In genomic region chr3:50616770-50617095, GRCh38 we compare ENCODE assay signal across 1 cellular context.
TF ChIP-seq lines count a peak whose summit lies in the region.

No MANE protein-coding gene starts in this region.

TF ChIP-seq in HEK293, 187 proteins besides CTCF, POLR2A, EP300 and RAD21 (continued from another document and continues in another):
- no peak for TF ChIP-seq ZBTB49 (tag by site-specific recombination; IDR thresholded peaks at IDR 0.05; ENCODE audit: low read depth)
- TF ChIP-seq GLIS2 (tag by site-specific recombination; IDR thresholded peaks at IDR 0.05), result peak; percentile 53
- TF ChIP-seq ZBTB10 (tag by site-specific recombination; IDR thresholded peaks at IDR 0.05), result no peak
- 0 out of 2 replicates have a peak, but pooled peaks have one; percentile 36 for TF ChIP-seq ZNF692 (tag by site-specific recombination; IDR thresholded peaks at IDR 0.05)
- no peak for TF ChIP-seq ZNF548 (tag by site-specific recombination; IDR thresholded peaks at IDR 0.05)
- TF ChIP-seq OVOL3 (tag by site-specific recombination; IDR thresholded peaks at IDR 0.05), result no peak
- TF ChIP-seq ZNF701 (tag by site-specific recombination; IDR thresholded peaks at IDR 0.05), result no peak
- TF ChIP-seq ZXDB (tag by site-specific recombination; IDR thresholded peaks at IDR 0.05), result peak; percentile 92
- TF ChIP-seq ZNF560 (tag by site-specific recombination; IDR thresholded peaks at IDR 0.05; ENCODE audit: borderline replicate concordance), result no peak
- no peak for TF ChIP-seq ZNF248 (tag by site-specific recombination; IDR thresholded peaks at IDR 0.05)
- TF ChIP-seq PBX3 (CRISPR knock-in tag; IDR thresholded peaks at IDR 0.05), result no peak
- no peak for TF ChIP-seq ZNF280C (tag by site-specific recombination; IDR thresholded peaks at IDR 0.05)
- TF ChIP-seq OSR2 (tag by site-specific recombination; IDR thresholded peaks at IDR 0.05), result peak; percentile 79
- no peak for TF ChIP-seq REST (tag by site-specific recombination; IDR thresholded peaks at IDR 0.05)
- no peak for TF ChIP-seq ZFHX2 (tag by site-specific recombination; conservative IDR thresholded peaks at IDR 0.05)
- TF ChIP-seq ZNF600 (tag by site-specific recombination; IDR thresholded peaks at IDR 0.05), result peak; percentile 46; the same call in 1 of the 2 replicates
- TF ChIP-seq BCL11B (tag by site-specific recombination; IDR thresholded peaks at IDR 0.05; ENCODE audit: low read depth), result no peak
- TF ChIP-seq ZNF335 (tag by site-specific recombination; conservative IDR thresholded peaks at IDR 0.05), result peak; percentile 48; the same call in 1 of the 2 replicates
- no peak for TF ChIP-seq ZBTB17 (tag by site-specific recombination; IDR thresholded peaks at IDR 0.05)
- TF ChIP-seq SCRT2 (tag by site-specific recombination; IDR thresholded peaks at IDR 0.05), result no peak
- peak; percentile 44 for TF ChIP-seq GLIS1 (tag by site-specific recombination; IDR thresholded peaks at IDR 0.05)
- TF ChIP-seq ZSCAN23 (tag by site-specific recombination; IDR thresholded peaks at IDR 0.05), result no peak
- no peak for TF ChIP-seq PRDM10 (tag by site-specific recombination; IDR thresholded peaks at IDR 0.05)
- no peak for TF ChIP-seq ZNF302 (tag by site-specific recombination; IDR thresholded peaks at IDR 0.05; ENCODE audit: low read depth)
- TF ChIP-seq ZNF791 (tag by site-specific recombination; IDR thresholded peaks at IDR 0.05), result no peak
- no peak for TF ChIP-seq GFI1B (tag by site-specific recombination; IDR thresholded peaks at IDR 0.05)
- no peak for TF ChIP-seq ZNF10 (tag by site-specific recombination; IDR thresholded peaks at IDR 0.05)
- TF ChIP-seq ZSCAN30 (tag by site-specific recombination; IDR thresholded peaks at IDR 0.05), result no peak; the same call in 1 of the 2 replicates
- TF ChIP-seq SP2 (tag by site-specific recombination; IDR thresholded peaks at IDR 0.05), result peak; percentile 79
- TF ChIP-seq ZNF514 (tag by site-specific recombination; IDR thresholded peaks at IDR 0.05), result no peak
- TF ChIP-seq ZNF18 (tag by site-specific recombination; IDR thresholded peaks at IDR 0.05), result no peak
- TF ChIP-seq PRDM4 (tag by site-specific recombination; IDR thresholded peaks at IDR 0.05), result peak; percentile 82
- no peak for TF ChIP-seq ZNF596 (tag by site-specific recombination; IDR thresholded peaks at IDR 0.05)
- no peak for TF ChIP-seq ZNF140 (tag by site-specific recombination; IDR thresholded peaks at IDR 0.05)
- no peak for TF ChIP-seq ZNF623 (tag by site-specific recombination; IDR thresholded peaks at IDR 0.05)
- TF ChIP-seq ZBTB48 (tag by site-specific recombination; IDR thresholded peaks at IDR 0.05), result peak; percentile 11; the same call in 1 of the 2 replicates
